ENCODE assay signal across 8 cellular contexts in genomic region chr20:38893485-38894090, GRCh38. TPM values are rescaled to one million over a fixed set of nuclear protein-coding genes. Genes with fewer than 3 reads are reported as not detected.
DNase-seq lines count a peak whose midpoint lies in the region; ATAC-seq and TF ChIP-seq lines count a peak whose summit lies in the region.

No MANE protein-coding gene starts in this region.

- peak overlapping the region; percentile 14 to 94 (median 79) for H3K27ac Mint-ChIP-seq in naive thymus-derived CD4-positive, alpha-beta T cell

- peak overlapping the region in 9 of 10 donors; percentile 5 to 64 (median 39) for H3K4me3 Mint-ChIP-seq in naive thymus-derived CD4-positive, alpha-beta T cell

- BruUV-seq in A673 (replicated peaks; lab: Mats Ljungman, UMichigan) = no TSS peak

- no peaks in the 10 kb centered on the region for H3K4me1 ChIP-seq in A673 (ENCODE audit: insufficient read depth, low read length, poor library complexity, severe bottlenecking)
- H3K4me1 ChIP-seq in naive thymus-derived CD4-positive, alpha-beta T cell (ENCODE audit: control insufficient read depth in 2 of 2, insufficient read depth in 2 of 2, low read length in 2 of 2) = peaks cover 7 to 10% of the 10 kb centered on the region in 2 donors

- CTCF ChIA-PET in A673 (lab: Charles Lee) = interaction anchor here (0.6 to 1.2 kb wide), 2 partner anchors 167 to 371 kb away, joined by 3 read pairs; no protein-coding TSS in a partner anchor
- CTCF ChIA-PET in naive thymus-derived CD4-positive, alpha-beta T cell (lab: Charles Lee) = interaction anchor here (0.6 to 3.4 kb wide), 28 partner anchors 10 to 261 kb away, joined by 3 to 23 read pairs (median 4); partner anchors contain the start of gene PPP1R16B

- intact Hi-C loops in A673 (cut with micrococcal nuclease; ENCODE audit: unreplicated experiment) = loop anchor here (2.0 kb wide), 1 partner anchor 247 kb away; no protein-coding TSS in a partner anchor
- intact Hi-C loops in naive thymus-derived CD4-positive, alpha-beta T cell (cut with micrococcal nuclease) = loop anchor here (1.0 to 5.0 kb wide), 9 partner anchors 18 to 247 kb away; partner anchors contain the start of genes ACTR5 (in 2 of the 2) and PPP1R16B (in 2 of the 2)

- DNase-seq in A673 (ENCODE audit: low spot score) = peak; percentile 46
- peak in 1 of 2 experiments; percentile 39 for DNase-seq in HL-60 (ENCODE audit: low read depth in 1 of 2, low spot score in 1 of 2)
- DNase-seq in NOMO-1 treated with dmso at 0.1 percent for 144 hours (lab: John Stamatoyannopoulos, UW; ENCODE audit: unreplicated experiment) = peak; percentile 17
- DNase-seq in activated CD8-positive, alpha-beta memory T cell treated with anti-CD3 and anti-CD28 coated beads, Interleukin-2, amount 50 U/mL, for 48 hours = peak; percentile 94
- no peak for DNase-seq in epithelial cell of proximal tubule (ENCODE audit: low read depth)
- DNase-seq in naive thymus-derived CD4-positive, alpha-beta T cell = peak; percentile 59 to 85 (median 77)
- DNase-seq in stimulated activated naive CD4-positive, alpha-beta T cell (lab: John Stamatoyannopoulos, UW) = peak; percentile 54 to 77 (median 66)

- H3K4me3 ChIP-seq in A673 (ENCODE audit: low read depth, low read length, poor library complexity, severe bottlenecking) (no peak overlapping the region), HL-60 (replicated peaks; ENCODE audit: insufficient read depth, low read length) (no peak overlapping the region), epithelial cell of proximal tubule (ENCODE audit: low read depth, low read length) (no peak overlapping the region)
- H3K4me3 ChIP-seq in naive thymus-derived CD4-positive, alpha-beta T cell (ENCODE audit: low read length) = peak overlapping the region; percentile 33

- H3K4me1 Mint-ChIP-seq in naive thymus-derived CD4-positive, alpha-beta T cell = peaks cover 21 to 52% (median 29%) of the 10 kb centered on the region in 7 donors

- peaks cover 0 to 16% (median 13%) of the 10 kb centered on the region in 5 donors for H3K36me3 Mint-ChIP-seq in naive thymus-derived CD4-positive, alpha-beta T cell

- no peak overlapping the region for H3K27ac ChIP-seq in A673 (ENCODE audit: low read depth, low read length, poor library complexity, severe bottlenecking)
- no peak overlapping the region for H3K27ac ChIP-seq in HL-60 (replicated peaks)
- peak overlapping the region; percentile 42 for H3K27ac ChIP-seq in naive thymus-derived CD4-positive, alpha-beta T cell (ENCODE audit: low read depth, low read length)

- H3K27me3 Mint-ChIP-seq in naive thymus-derived CD4-positive, alpha-beta T cell = no peaks in the 10 kb centered on the region

- peak; percentile 89 for TF ChIP-seq CTCF in A673 (conservative IDR thresholded peaks at IDR 0.05; ENCODE audit: low read depth, low read length)
- TF ChIP-seq CTCF in HL-60 (IDR thresholded peaks at IDR 0.05; ENCODE audit: insufficient read depth, low read length) = peak; percentile 91
- peak; percentile 80 for TF ChIP-seq CTCF in epithelial cell of proximal tubule (conservative IDR thresholded peaks at IDR 0.05; ENCODE audit: low read depth, low read length)

- POLR2A ChIA-PET in A673 (lab: Charles Lee; ENCODE audit: low non-redundant PET) = no interaction called here
- POLR2A ChIA-PET in naive thymus-derived CD4-positive, alpha-beta T cell (lab: Charles Lee) = interaction anchor here (0.5 to 1.5 kb wide), 5 partner anchors 11 to 149 kb away, joined by 3 to 5 read pairs (median 3); partner anchors contain the start of gene PPP1R16B

- ATAC-seq in GM18511 (IDR thresholded peaks at IDR 0.05; ENCODE audit: unreplicated experiment) = peak; percentile 62
- ATAC-seq in naive thymus-derived CD4-positive, alpha-beta T cell = peak; percentile 92

- H3K27me3 ChIP-seq in A673 (replicated peaks; ENCODE audit: insufficient read depth, low read depth, low read length, poor library complexity) = peaks cover 28% of the 10 kb centered on the region
- H3K27me3 ChIP-seq in HL-60 (ENCODE audit: insufficient read depth, poor library complexity, severe bottlenecking) = peaks cover 8% of the 10 kb centered on the region
- no peaks in the 10 kb centered on the region for H3K27me3 ChIP-seq in naive thymus-derived CD4-positive, alpha-beta T cell (ENCODE audit: control insufficient read depth in 2 of 2, insufficient read depth in 2 of 2, low read length in 2 of 2)

- no peaks in the 10 kb centered on the region for H3K36me3 ChIP-seq in A673 (ENCODE audit: insufficient read depth, low read length, poor library complexity, severe bottlenecking)
- H3K36me3 ChIP-seq in naive thymus-derived CD4-positive, alpha-beta T cell (ENCODE audit: control insufficient read depth in 2 of 3, insufficient read depth in 3 of 3, low read length in 3 of 3) = peaks cover 0 to 42% (median 11%) of the 10 kb centered on the region in 3 experiments

- H3K9me3 ChIP-seq in A673 (ENCODE audit: low read depth, low read length, poor library complexity, severe bottlenecking) = no peaks in the 10 kb centered on the region
- no peaks in the 10 kb centered on the region for H3K9me3 ChIP-seq in naive thymus-derived CD4-positive, alpha-beta T cell (ENCODE audit: control insufficient read depth in 2 of 3, low read length in 3 of 3)

- no peaks in the 10 kb centered on the region for H3K9me3 Mint-ChIP-seq in naive thymus-derived CD4-positive, alpha-beta T cell

RNA-seq across cellular contexts. Expression of gene FAM83D, which starts 32.6 kb away (rescaled TPM):
- total RNA-seq in A673 (2021) = 67.2 and 74.0 TPM in 2 replicates
- 56.7 and 72.8 TPM in 2 replicates for total RNA-seq in epithelial cell of proximal tubule
- 10 to 100 TPM in 1 of 5 experiments, 1 to 10 TPM in 4; 1.4 to 11.1 (median 1.8) TPM for total RNA-seq in naive thymus-derived CD4-positive, alpha-beta T cell
- 1 to 10 TPM in 1 of 2 donors, under 1 TPM in 1; 0.82 to 2.0 TPM for polyA plus RNA-seq in naive thymus-derived CD4-positive, alpha-beta T cell
